ENCODE assay signal across 8 cellular contexts in the genomic region with DNA sequence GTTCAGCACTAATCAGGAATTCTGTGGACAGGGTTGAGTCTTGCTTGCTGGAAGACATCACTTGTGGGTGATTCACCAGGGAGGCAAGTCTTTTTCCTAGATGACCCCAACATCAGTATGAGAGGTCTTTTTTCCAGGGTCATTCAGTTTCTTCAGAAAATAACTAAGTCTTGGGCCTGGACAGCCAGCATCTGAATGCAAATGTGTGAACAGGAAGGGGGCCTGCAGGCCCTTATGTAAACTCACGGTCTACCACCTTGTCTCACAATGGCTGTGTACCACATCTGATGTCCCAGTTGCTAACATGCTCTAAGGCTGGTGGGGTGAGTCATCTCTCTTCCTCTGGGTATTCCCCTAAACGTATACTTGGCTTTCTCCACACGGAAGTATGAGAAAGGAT.
A peak's percentile ranks its signal among the peaks of the same experiment; 100 is the strongest.
DNase-seq lines count a peak whose midpoint lies in the region; ATAC-seq and TF ChIP-seq lines count a peak whose summit lies in the region.

No MANE protein-coding gene starts in this region.

- H3K27me3 ChIP-seq in NT2/D1 (ENCODE audit: insufficient read depth, insufficient read length): no peaks in the 10 kb centered on the region

- peaks cover 6% of the 10 kb centered on the region for H3K4me1 ChIP-seq in NT2/D1 (ENCODE audit: insufficient read depth, insufficient read length)

- no peaks in the 10 kb centered on the region for H3K9me3 Mint-ChIP-seq in activated naive CD4-positive, alpha-beta T cell treated with anti-CD3 and anti-CD28 coated beads, Interleukin-2, amount 50 U/mL, for 72 hours
- H3K9me3 Mint-ChIP-seq in nephron: no peaks in the 10 kb centered on the region

- no peaks in the 10 kb centered on the region for H3K27me3 Mint-ChIP-seq in nephron (ENCODE audit: low read depth)

- peaks cover 0 to 11% of the 10 kb centered on the region in 2 donors for H3K36me3 Mint-ChIP-seq in activated naive CD4-positive, alpha-beta T cell treated with anti-CD3 and anti-CD28 coated beads, Interleukin-2, amount 50 U/mL, for 72 hours
- peaks cover 30% of the 10 kb centered on the region for H3K36me3 Mint-ChIP-seq in nephron (ENCODE audit: low read depth)

- TF ChIP-seq CTCF in nephron (IDR thresholded peaks at IDR 0.05; ENCODE audit: unreplicated experiment in 3 of 3): no peak

- H3K36me3 ChIP-seq in NT2/D1 (ENCODE audit: insufficient read depth, insufficient read length, low read length): peaks cover 21% of the 10 kb centered on the region

- H3K4me3 Mint-ChIP-seq in nephron: no peak overlapping the region

- H3K27ac Mint-ChIP-seq in activated naive CD4-positive, alpha-beta T cell treated with anti-CD3 and anti-CD28 coated beads, Interleukin-2, amount 50 U/mL, for 72 hours: peak overlapping the region; percentile 56 to 84
- H3K27ac Mint-ChIP-seq in nephron: peak overlapping the region; percentile 41 to 62 (median 56)

- peak; percentile 15 for DNase-seq in GM04504 (ENCODE audit: low read depth)
- DNase-seq in NT2/D1 (ENCODE audit: low read depth, low spot score): peak; percentile 8
- DNase-seq in activated naive CD4-positive, alpha-beta T cell treated with anti-CD3 and anti-CD28 coated beads, Interleukin-2, amount 50 U/mL, for 72 hours (ENCODE audit: low spot score in 2 of 2): peak; percentile 33 to 55
- DNase-seq in SHP77 treated with DMSO at 0.1 percent for 48 hours (lab: John Stamatoyannopoulos, UW): no peak
- DNase-seq in NCI-H1436 treated with DMSO at 0.1 percent for 48 hours (lab: John Stamatoyannopoulos, UW): no peak
- DNase-seq in NCI-H82 treated with DMSO at 0.1 percent for 48 hours (lab: John Stamatoyannopoulos, UW; ENCODE audit: unreplicated experiment): no peak

- no peaks in the 10 kb centered on the region for H3K9me3 ChIP-seq in NT2/D1 (ENCODE audit: insufficient read depth, low read length)

- peak; percentile 97 for ATAC-seq in GM21825 (IDR thresholded peaks at IDR 0.05; ENCODE audit: unreplicated experiment)
- ATAC-seq in activated naive CD4-positive, alpha-beta T cell treated with anti-CD3 and anti-CD28 coated beads, Interleukin-2, amount 50 U/mL, for 72 hours: peak; percentile 100

- H3K4me3 ChIP-seq in NT2/D1 (ENCODE audit: insufficient read length, low read depth): no peak overlapping the region

- peaks cover 31% of the 10 kb centered on the region for H3K4me1 Mint-ChIP-seq in nephron

- H3K9ac ChIP-seq in NT2/D1 (ENCODE audit: insufficient read length, low read depth): no peak overlapping the region

Comparison
In these comparisons a context has a peak if more than half of its experiments do, and no peak if none do; other contexts are left out.
1. DNase-seq: peak in GM04504 (single experiment), NT2/D1 (single experiment) and activated naive CD4-positive, alpha-beta T cell treated with anti-CD3 and anti-CD28 coated beads, Interleukin-2, amount 50 U/mL, for 72 hours (2 of 2); none in SHP77 treated with DMSO at 0.1 percent for 48 hours (single experiment), NCI-H1436 treated with DMSO at 0.1 percent for 48 hours (single experiment) and NCI-H82 treated with DMSO at 0.1 percent for 48 hours (single experiment).